Comparison of ENCODE assay signal across 13 cellular contexts in genomic region chr1:184930232-184930631, GRCh38. TPM values are rescaled to one million over a fixed set of nuclear protein-coding genes. Genes with fewer than 3 reads are reported as not detected.
DNase-seq lines count a peak whose midpoint lies in the region; ATAC-seq and TF ChIP-seq lines count a peak whose summit lies in the region.
"Had no signal": no experiment of that assay in that cellular context is flagged by ENCODE, and none has a peak within 500 bp of the region (broad histone marks: within the 10 kb centered on the region; RNA-seq: fewer than 3 reads in every experiment).

No MANE protein-coding gene starts in this region.

- peaks cover 0 to 11% (median 3%) of the 10 kb centered on the region in 7 donors for H3K9me3 Mint-ChIP-seq in CD14-positive monocyte

- H3K36me3 Mint-ChIP-seq in CD14-positive monocyte: peaks cover 10 to 30% of the 10 kb centered on the region in 2 donors

- intact Hi-C loops in CD14-positive monocyte (cut with micrococcal nuclease): no loop called here

- no peak for ATAC-seq in GM18511 (IDR thresholded peaks at IDR 0.05; ENCODE audit: unreplicated experiment)
- ATAC-seq in GM18505 (IDR thresholded peaks at IDR 0.05; ENCODE audit: unreplicated experiment): no peak

- no peak for TF ChIP-seq POLR2A in GM18505 (IDR thresholded peaks at IDR 0.05; ENCODE audit: borderline replicate concordance, extremely low read depth, insufficient read depth, insufficient read length)

- peak overlapping the region in 1 of 7 donors; percentile 26 for H3K27ac Mint-ChIP-seq in CD14-positive monocyte
- H3K27ac Mint-ChIP-seq: activated naive CD8-positive, alpha-beta T cell treated with anti-CD3 and anti-CD28 coated beads for 36 hours; stimulated activated naive CD8-positive, alpha-beta T cell treated with anti-CD3 and anti-CD28 coated beads, Interleukin-15, Interleukin-2, amounts not matched to agents 100 ng/mL and 50 ng/mL, for 24 hours had no signal

- TF ChIP-seq CTCF in epithelial cell of esophagus (IDR thresholded peaks at IDR 0.05; ENCODE audit: insufficient read depth, low read depth, low read length, missing control alignments) (no peak), CD14-positive monocyte (IDR thresholded peaks at IDR 0.05) (no peak)

- H3K27me3 Mint-ChIP-seq in CD14-positive monocyte (ENCODE audit: low read depth in 3 of 3): peaks cover 0 to 2% (median 0%) of the 10 kb centered on the region in 3 donors
- H3K27me3 Mint-ChIP-seq: stimulated activated naive CD8-positive, alpha-beta T cell treated with anti-CD3 and anti-CD28 coated beads, Interleukin-15, Interleukin-2, amounts not matched to agents 100 ng/mL and 50 ng/mL, for 24 hours had no signal

- CTCF ChIA-PET in HEK293T (lab: Yijun Ruan, JAX): no interaction called here

- POLR2A ChIA-PET in HEK293T (lab: Yijun Ruan, JAX): interaction anchor here (0.7 to 0.9 kb wide), 2 partner anchors 36 to 37 kb away, joined by 3 read pairs; no protein-coding TSS in a partner anchor

- DNase-seq in COLO668 (lab: John Stamatoyannopoulos, UW; ENCODE audit: unreplicated experiment): peak; percentile 50
- no peak for DNase-seq in HEK293T (ENCODE audit: extremely low spot score)
- DNase-seq in NCI-H446 (lab: John Stamatoyannopoulos, UW): peak; percentile 42 to 66
- no peak for DNase-seq in epithelial cell of esophagus (ENCODE audit: low read depth)
- no peak for DNase-seq in SK-N-DZ (ENCODE audit: low spot score)
- DNase-seq in CD14-positive monocyte (ENCODE audit: low spot score): no peak
- DNase-seq: activated CD8-positive, alpha-beta memory T cell treated with anti-CD3 and anti-CD28 coated beads, Interleukin-2, amount 50 U/mL, for 48 hours; activated naive CD8-positive, alpha-beta T cell treated with anti-CD3 and anti-CD28 coated beads for 36 hours; H7 had no signal

- peak overlapping the region in 1 of 2 donors; percentile 75 for H3K4me3 Mint-ChIP-seq in CD14-positive monocyte
- H3K4me3 Mint-ChIP-seq: activated naive CD8-positive, alpha-beta T cell treated with anti-CD3 and anti-CD28 coated beads for 36 hours had no signal

- H3K4me3 ChIP-seq in epithelial cell of esophagus (ENCODE audit: low read length): peak overlapping the region; percentile 21
- H3K4me3 ChIP-seq: lung had no signal

- H3K4me1 Mint-ChIP-seq in CD14-positive monocyte: peaks cover 18% of the 10 kb centered on the region
- H3K4me1 Mint-ChIP-seq: activated naive CD8-positive, alpha-beta T cell treated with anti-CD3 and anti-CD28 coated beads for 36 hours had no signal

TF ChIP-seq in HEK293T, 16 proteins besides CTCF, POLR2A, EP300 and RAD21:
- no peak for TF ChIP-seq LEF1 (IDR thresholded peaks at IDR 0.05; ENCODE audit: borderline replicate concordance)
- no peak for TF ChIP-seq TARDBP (IDR thresholded peaks at IDR 0.05)
- no peak for TF ChIP-seq FOXM1 (IDR thresholded peaks at IDR 0.05; ENCODE audit: borderline replicate concordance)
- peak; percentile 89 for TF ChIP-seq PKNOX1 (IDR thresholded peaks at IDR 0.05)
- TF ChIP-seq ZNF384 (IDR thresholded peaks at IDR 0.05): no peak

RNA-seq across cellular contexts. Expression of gene NIBAN1, which starts 44.1 kb away (rescaled TPM):
- not detected in 2 replicates for polyA plus RNA-seq in SK-N-DZ (2014; cell fraction: cytosol; rRNA removed)
- 0.05 TPM in 1 of 2 replicates, not detected in the other for polyA plus RNA-seq in SK-N-DZ (2014; cell fraction: nucleus; rRNA removed)
- polyA plus RNA-seq in CD14-positive monocyte: 10 to 100 TPM; 12.4 to 24.6 TPM

Comparison
In these comparisons a context has a peak if more than half of its experiments do, and no peak if none do; other contexts are left out.
1. DNase-seq: peak in COLO668 (single experiment) and NCI-H446 (2 of 2); none in HEK293T (single experiment), epithelial cell of esophagus (single experiment), SK-N-DZ (single experiment) and CD14-positive monocyte (single experiment).